ENCODE assay signal across 8 cellular contexts in genomic region chr11:109946322-109946846, GRCh38.
DNase-seq lines count a peak whose midpoint lies in the region; ATAC-seq and TF ChIP-seq lines count a peak whose summit lies in the region.

No MANE protein-coding gene starts in this region.

- H3K36me3 ChIP-seq in HEK293 (ENCODE audit: control insufficient read depth in 2 of 2, insufficient read depth in 1 of 2, low read length in 2 of 2) (no peaks in the 10 kb centered on the region), adipocyte (ENCODE audit: control insufficient read depth, insufficient read depth, low read length, severe bottlenecking) (no peaks in the 10 kb centered on the region), heart right ventricle (no peaks in the 10 kb centered on the region)

- ATAC-seq in heart right ventricle: peak; percentile 90 to 100 (median 98)

- H3K4me1 ChIP-seq in HEK293 (ENCODE audit: control insufficient read depth, insufficient read depth, low read length) (no peaks in the 10 kb centered on the region), adipocyte (ENCODE audit: control insufficient read depth, insufficient read depth, low read length) (peaks cover 8% of the 10 kb centered on the region), heart right ventricle (peaks cover 0 to 9% (median 4%) of the 10 kb centered on the region in 9 donors)

- H3K27me3 ChIP-seq in adipocyte (replicated peaks; ENCODE audit: control insufficient read depth, insufficient read depth, low read length): no peaks in the 10 kb centered on the region
- no peaks in the 10 kb centered on the region for H3K27me3 ChIP-seq in heart right ventricle

- TF ChIP-seq CTCF in GM12864 (IDR thresholded peaks at IDR 0.05; ENCODE audit: low read depth, low read length, missing control alignments) (peak; percentile 90), HEK293 (tag by site-specific recombination; IDR thresholded peaks at IDR 0.05) (peak; percentile 60), heart right ventricle (IDR thresholded peaks at IDR 0.05) (peak; percentile 75 to 95 (median 92))

- H3K27ac ChIP-seq in HEK293 (ENCODE audit: extremely low read depth, low read depth, low read length) (no peak overlapping the region), heart right ventricle (peak overlapping the region in 9 of 10 donors; percentile 34 to 77 (median 52))

- intact Hi-C loops in heart right ventricle (cut with DNase I) (loop anchor here in 9 of 10 donors (1.0 to 10.0 kb wide), 16 partner anchors 146 to 488 kb away; partner anchors contain the start of genes ZC3H12C (in 4 of the 9) and FDX1 (in 1 of the 9)), posterior cingulate gyrus (cut with DNase I) (loop anchor here (1.0 to 5.0 kb wide), 4 partner anchors 146 to 486 kb away; partner anchors contain the start of gene ZC3H12C)

- peak overlapping the region; percentile 74 for H3K9ac ChIP-seq in adipocyte (ENCODE audit: low read length)

- WGBS in heart right ventricle, 2 donors: 11 to 12% methylated on average over 8 of the region's 8 CpGs

- DNase-seq in GM12864 (ENCODE audit: low read depth): peak; percentile 80
- peak; percentile 95 for DNase-seq in M059J (ENCODE audit: low read depth)
- peak; percentile 34 for DNase-seq in SHP77 treated with DMSO at 0.1 percent for 48 hours (lab: John Stamatoyannopoulos, UW)
- peak; percentile 98 for DNase-seq in adipocyte (ENCODE audit: low read depth)
- DNase-seq in heart right ventricle: peak; percentile 74 to 88
- DNase-seq in posterior cingulate gyrus: peak; percentile 59 to 97 (median 85)
- DNase-seq in OCI-M2 (lab: John Stamatoyannopoulos, UW; ENCODE audit: unreplicated experiment): no peak

- H3K9me3 ChIP-seq in HEK293 (ENCODE audit: control insufficient read depth, insufficient read depth, low read depth, low read length) (no peaks in the 10 kb centered on the region), adipocyte (ENCODE audit: control insufficient read depth, low read length) (no peaks in the 10 kb centered on the region), heart right ventricle (no peaks in the 10 kb centered on the region)

- POLR2A ChIA-PET in HEK293 (lab: Yijun Ruan, JAX): interaction anchor here (0.5 kb wide), 1 partner anchor 1823 kb away, joined by 3 read pairs; no protein-coding TSS in a partner anchor

- CTCF ChIA-PET in HEK293 (lab: Yijun Ruan, JAX): interaction anchor here (0.6 to 1.8 kb wide), 9 partner anchors 10 to 500 kb away, joined by 3 to 7 read pairs (median 4); no protein-coding TSS in a partner anchor

- H3K4me3 ChIP-seq in GM12864 (ENCODE audit: low read depth, low read length) (peak overlapping the region; percentile 45), HEK293 (ENCODE audit: low read depth, low read length) (no peak overlapping the region), adipocyte (ENCODE audit: low read length) (peak overlapping the region; percentile 72), heart right ventricle (peak overlapping the region in 8 of 10 donors; percentile 11 to 42 (median 35))

TF ChIP-seq in HEK293, 187 proteins besides CTCF, POLR2A, EP300 and RAD21 (continues in another document):
- TF ChIP-seq, protein P1, sequence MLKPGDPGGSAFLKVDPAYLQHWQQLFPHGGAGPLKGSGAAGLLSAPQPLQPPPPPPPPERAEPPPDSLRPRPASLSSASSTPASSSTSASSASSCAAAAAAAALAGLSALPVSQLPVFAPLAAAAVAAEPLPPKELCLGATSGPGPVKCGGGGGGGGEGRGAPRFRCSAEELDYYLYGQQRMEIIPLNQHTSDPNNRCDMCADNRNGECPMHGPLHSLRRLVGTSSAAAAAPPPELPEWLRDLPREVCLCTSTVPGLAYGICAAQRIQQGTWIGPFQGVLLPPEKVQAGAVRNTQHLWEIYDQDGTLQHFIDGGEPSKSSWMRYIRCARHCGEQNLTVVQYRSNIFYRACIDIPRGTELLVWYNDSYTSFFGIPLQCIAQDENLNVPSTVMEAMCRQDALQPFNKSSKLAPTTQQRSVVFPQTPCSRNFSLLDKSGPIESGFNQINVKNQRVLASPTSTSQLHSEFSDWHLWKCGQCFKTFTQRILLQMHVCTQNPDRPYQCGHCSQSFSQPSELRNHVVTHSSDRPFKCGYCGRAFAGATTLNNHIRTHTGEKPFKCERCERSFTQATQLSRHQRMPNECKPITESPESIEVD (tag by site-specific recombination; IDR thresholded peaks at IDR 0.05): no peak
- TF ChIP-seq ZSCAN18 (tag by site-specific recombination; IDR thresholded peaks at IDR 0.05) (no peak), ZNF514 (tag by site-specific recombination; IDR thresholded peaks at IDR 0.05) (no peak), ZNF335 (tag by site-specific recombination; conservative IDR thresholded peaks at IDR 0.05) (no peak), ZNF133 (tag by site-specific recombination; IDR thresholded peaks at IDR 0.05) (no peak), ZNF654 (tag by site-specific recombination; IDR thresholded peaks at IDR 0.05; ENCODE audit: low read depth) (peak; percentile 85), ZBTB17 (tag by site-specific recombination; IDR thresholded peaks at IDR 0.05) (peak; percentile 57), YY1 (tag by site-specific recombination; IDR thresholded peaks at IDR 0.05) (no peak), ZSCAN16 (tag by site-specific recombination; IDR thresholded peaks at IDR 0.05) (no peak), ZFP69B (tag by site-specific recombination; IDR thresholded peaks at IDR 0.05) (no peak), YY2 (tag by site-specific recombination; IDR thresholded peaks at IDR 0.05) (no peak), GLIS2 (tag by site-specific recombination; IDR thresholded peaks at IDR 0.05) (no peak), MZF1 (tag by site-specific recombination; IDR thresholded peaks at IDR 0.05; ENCODE audit: borderline replicate concordance) (no peak), ZNF239 (tag by site-specific recombination; IDR thresholded peaks at IDR 0.05) (no peak), KLF1 (tag by site-specific recombination; IDR thresholded peaks at IDR 0.05) (no peak), ZNF544 (tag by site-specific recombination; IDR thresholded peaks at IDR 0.05) (no peak), ELK4 (IDR thresholded peaks at IDR 0.05; ENCODE audit: borderline replicate concordance, low read depth, low read length) (no peak), ZNF521 (tag by site-specific recombination; IDR thresholded peaks at IDR 0.05) (no peak), ZNF16 (tag by site-specific recombination; IDR thresholded peaks at IDR 0.05; ENCODE audit: low read depth) (no peak), ZBTB21 (tag by site-specific recombination; IDR thresholded peaks at IDR 0.05) (peak; percentile 83), ZNF791 (tag by site-specific recombination; IDR thresholded peaks at IDR 0.05) (no peak), ZNF37A (tag by site-specific recombination; IDR thresholded peaks at IDR 0.05) (no peak)
- TF ChIP-seq, protein P2, sequence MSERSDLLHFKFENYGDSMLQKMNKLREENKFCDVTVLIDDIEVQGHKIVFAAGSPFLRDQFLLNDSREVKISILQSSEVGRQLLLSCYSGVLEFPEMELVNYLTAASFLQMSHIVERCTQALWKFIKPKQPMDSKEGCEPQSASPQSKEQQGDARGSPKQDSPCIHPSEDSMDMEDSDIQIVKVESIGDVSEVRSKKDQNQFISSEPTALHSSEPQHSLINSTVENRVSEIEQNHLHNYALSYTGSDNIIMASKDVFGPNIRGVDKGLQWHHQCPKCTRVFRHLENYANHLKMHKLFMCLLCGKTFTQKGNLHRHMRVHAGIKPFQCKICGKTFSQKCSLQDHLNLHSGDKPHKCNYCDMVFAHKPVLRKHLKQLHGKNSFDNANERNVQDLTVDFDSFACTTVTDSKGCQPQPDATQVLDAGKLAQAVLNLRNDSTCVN (tag by site-specific recombination; optimal IDR thresholded peaks at IDR 0.05): no peak
- TF ChIP-seq, protein P3, sequence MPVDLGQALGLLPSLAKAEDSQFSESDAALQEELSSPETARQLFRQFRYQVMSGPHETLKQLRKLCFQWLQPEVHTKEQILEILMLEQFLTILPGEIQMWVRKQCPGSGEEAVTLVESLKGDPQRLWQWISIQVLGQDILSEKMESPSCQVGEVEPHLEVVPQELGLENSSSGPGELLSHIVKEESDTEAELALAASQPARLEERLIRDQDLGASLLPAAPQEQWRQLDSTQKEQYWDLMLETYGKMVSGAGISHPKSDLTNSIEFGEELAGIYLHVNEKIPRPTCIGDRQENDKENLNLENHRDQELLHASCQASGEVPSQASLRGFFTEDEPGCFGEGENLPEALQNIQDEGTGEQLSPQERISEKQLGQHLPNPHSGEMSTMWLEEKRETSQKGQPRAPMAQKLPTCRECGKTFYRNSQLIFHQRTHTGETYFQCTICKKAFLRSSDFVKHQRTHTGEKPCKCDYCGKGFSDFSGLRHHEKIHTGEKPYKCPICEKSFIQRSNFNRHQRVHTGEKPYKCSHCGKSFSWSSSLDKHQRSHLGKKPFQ (tag by site-specific recombination; IDR thresholded peaks at IDR 0.05): no peak
